11 cellular contexts compared by ENCODE assay signal in the genomic region with DNA sequence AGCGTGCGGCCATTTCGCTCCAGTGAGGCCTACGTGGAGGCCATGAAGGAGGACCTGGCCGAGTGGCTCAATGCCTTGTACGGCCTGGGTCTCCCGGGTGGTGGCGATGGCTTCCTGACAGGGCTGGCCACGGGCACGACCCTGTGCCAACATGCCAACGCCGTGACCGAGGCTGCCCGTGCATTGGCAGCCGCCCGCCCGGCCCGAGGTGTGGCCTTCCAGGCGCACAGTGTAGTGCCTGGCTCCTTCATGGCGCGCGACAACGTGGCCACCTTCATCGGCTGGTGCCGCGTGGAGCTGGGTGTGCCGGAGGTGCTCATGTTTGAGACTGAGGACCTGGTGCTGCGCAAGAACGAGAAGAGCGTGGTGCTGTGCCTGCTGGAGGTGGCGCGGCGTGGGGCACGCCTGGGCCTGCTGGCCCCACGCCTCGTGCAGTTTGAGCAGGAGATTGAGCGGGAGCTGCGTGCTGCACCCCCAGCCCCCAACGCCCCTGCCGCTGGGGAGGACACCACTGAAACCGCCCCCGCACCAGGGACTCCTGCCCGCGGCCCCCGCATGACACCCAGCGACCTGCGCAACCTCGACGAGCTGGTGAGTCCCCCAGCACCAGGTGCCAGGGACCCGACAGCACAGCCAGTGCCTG. TPM values are rescaled to one million over a fixed set of nuclear protein-coding genes. Genes with fewer than 3 reads are reported as not detected.
A peak's percentile ranks its signal among the peaks of the same experiment; 100 is the strongest.
DNase-seq lines count a peak whose midpoint lies in the region; ATAC-seq and TF ChIP-seq lines count a peak whose summit lies in the region.
"Had no signal": no experiment of that assay in that cellular context is flagged by ENCODE, and none has a peak within 500 bp of the region (broad histone marks: within the 10 kb centered on the region; RNA-seq: fewer than 3 reads in every experiment).

No MANE protein-coding gene starts in this region.

- no peaks in the 10 kb centered on the region for H3K36me3 Mint-ChIP-seq in T-helper 1 cell treated with Interleukin-12 subunit alpha and Interleukin-12 subunit beta and Interleukin-4 antibody, amounts not matched to agents 30 μg/mL and 1 μg/mL, for 36 hours (ENCODE audit: low read depth)

- H3K27ac ChIP-seq in ascending aorta (peak overlapping the region; percentile 83 to 87), suprapubic skin (peak overlapping the region; percentile 91)
- H3K27ac ChIP-seq: cardiac muscle cell had no signal

- no peak overlapping the region for H3K27ac Mint-ChIP-seq in T-helper 1 cell treated with Interleukin-12 subunit alpha and Interleukin-12 subunit beta and Interleukin-4 antibody, amounts not matched to agents 30 μg/mL and 1 μg/mL, for 36 hours

- H3K36me3 ChIP-seq in ascending aorta (no peaks in the 10 kb centered on the region), suprapubic skin (no peaks in the 10 kb centered on the region)
- H3K36me3 ChIP-seq: cardiac muscle cell had no signal

- peaks cover 26 to 43% of the 10 kb centered on the region in 2 donors for H3K4me1 ChIP-seq in ascending aorta
- H3K4me1 ChIP-seq in suprapubic skin: peaks cover 70% of the 10 kb centered on the region

- peaks cover 8% of the 10 kb centered on the region for H3K4me1 Mint-ChIP-seq in T-helper 1 cell treated with Interleukin-12 subunit alpha and Interleukin-12 subunit beta and Interleukin-4 antibody, amounts not matched to agents 30 μg/mL and 1 μg/mL, for 36 hours (ENCODE audit: low read depth)

- DNase-seq in T-helper 1 cell (no peak), ascending aorta (ENCODE audit: low spot score in 2 of 2) (no peak), suprapubic skin (ENCODE audit: low spot score in 2 of 2) (no peak), HEK293T (ENCODE audit: extremely low spot score) (no peak), left colon (no peak), SHP77 (lab: John Stamatoyannopoulos, UW) (no peak)
- DNase-seq: midbrain, T-helper 9 cell had no signal

- 42% methylated on average over 8 of the region's 50 CpGs for WGBS in suprapubic skin

- peaks cover 16% of the 10 kb centered on the region for H3K27me3 Mint-ChIP-seq in T-helper 1 cell treated with Interleukin-12 subunit alpha and Interleukin-12 subunit beta and Interleukin-4 antibody, amounts not matched to agents 30 μg/mL and 1 μg/mL, for 36 hours (ENCODE audit: low read depth)

- H3K9me3 Mint-ChIP-seq in T-helper 1 cell treated with Interleukin-12 subunit alpha and Interleukin-12 subunit beta and Interleukin-4 antibody, amounts not matched to agents 30 μg/mL and 1 μg/mL, for 36 hours: no peaks in the 10 kb centered on the region

- H3K27me3 ChIP-seq in ascending aorta (no peaks in the 10 kb centered on the region), suprapubic skin (peaks cover under 1% of the 10 kb centered on the region)

- H3K9me3 ChIP-seq in ascending aorta (no peaks in the 10 kb centered on the region), iPS-18c (ENCODE audit: control insufficient read depth, insufficient read depth, low read length) (peaks cover under 1% of the 10 kb centered on the region), suprapubic skin (no peaks in the 10 kb centered on the region)

- TF ChIP-seq EP300 in suprapubic skin (IDR thresholded peaks at IDR 0.05): no peak

- TF ChIP-seq POLR2A in suprapubic skin (IDR thresholded peaks at IDR 0.05): no peak

- no peak for ATAC-seq in left colon

- H3K4me3 ChIP-seq in ascending aorta (peak overlapping the region; percentile 80 to 99), iPS-18c (ENCODE audit: insufficient read depth, low read depth, low read length) (0 out of 2 replicates have a peak overlapping the region, but pooled peaks have one; percentile 9), suprapubic skin (peak overlapping the region; percentile 88)

- no peak for TF ChIP-seq CTCF in ascending aorta (IDR thresholded peaks at IDR 0.05)
- no peak for TF ChIP-seq CTCF in suprapubic skin (IDR thresholded peaks at IDR 0.05)

- peak overlapping the region; percentile 81 for H3K4me3 Mint-ChIP-seq in T-helper 1 cell treated with Interleukin-12 subunit alpha and Interleukin-12 subunit beta and Interleukin-4 antibody, amounts not matched to agents 30 μg/mL and 1 μg/mL, for 36 hours

- CTCF ChIA-PET in HEK293T (lab: Yijun Ruan, JAX): no interaction called here

- intact Hi-C loops in ascending aorta (cut with DNase I) (no loop called here), left colon (cut with DNase I, micrococcal nuclease) (no loop called here)

- POLR2A ChIA-PET in HEK293T (lab: Yijun Ruan, JAX): no interaction called here

TF ChIP-seq in HEK293T, 16 proteins besides CTCF, POLR2A, EP300 and RAD21:
- no peak for TF ChIP-seq TARDBP (IDR thresholded peaks at IDR 0.05)
- no peak for TF ChIP-seq NFRKB (IDR thresholded peaks at IDR 0.05)
- no peak for TF ChIP-seq FOXM1 (IDR thresholded peaks at IDR 0.05; ENCODE audit: borderline replicate concordance)
TF ChIP-seq in HEK293T: peak in this region for 0.

RNA-seq across cellular contexts. Expression of a gene that starts 1.8 kb away (rescaled TPM):
- total RNA-seq in ascending aorta: 99.3 TPM
- 10 to 100 TPM; 49.0 to 94.8 (median 85.4) TPM for total RNA-seq in suprapubic skin
- 10 to 100 TPM; 19.7 to 32.3 TPM for total RNA-seq in left colon

RNA-seq across cellular contexts. Expression of a gene that starts 7.2 kb away (rescaled TPM):
- total RNA-seq in ascending aorta: not detected
- total RNA-seq in suprapubic skin: 1 to 10 TPM in 2 of 4 donors, under 1 TPM in 2; 0.34 to 1.7 (median 0.95) TPM
- total RNA-seq in left colon: 1 to 10 TPM; 1.1 to 1.7 TPM

RNA-seq across cellular contexts. Expression of a gene that starts 40.2 kb away (rescaled TPM):
- 133 TPM for total RNA-seq in ascending aorta
- total RNA-seq in suprapubic skin: 100 to 1,000 TPM; 132 to 308 (median 170) TPM
- total RNA-seq in left colon: 100 to 1,000 TPM; 158 to 192 TPM

RNA-seq across cellular contexts. Expression of a gene that starts 40.5 kb away (rescaled TPM):
- total RNA-seq in ascending aorta (254 TPM), suprapubic skin (10 to 100 TPM; 10.1 to 22.7 (median 17.2) TPM), left colon (10 to 100 TPM; 13.4 to 19.7 TPM)

Comparison
In these comparisons a context has a peak if more than half of its experiments do, and no peak if none do; other contexts are left out.
1. H3K4me3 ChIP-seq: peak in every context shown above with its lines; median percentile 90 in ascending aorta; 88 in suprapubic skin; 9 in iPS-18c.